In the genomic region with DNA sequence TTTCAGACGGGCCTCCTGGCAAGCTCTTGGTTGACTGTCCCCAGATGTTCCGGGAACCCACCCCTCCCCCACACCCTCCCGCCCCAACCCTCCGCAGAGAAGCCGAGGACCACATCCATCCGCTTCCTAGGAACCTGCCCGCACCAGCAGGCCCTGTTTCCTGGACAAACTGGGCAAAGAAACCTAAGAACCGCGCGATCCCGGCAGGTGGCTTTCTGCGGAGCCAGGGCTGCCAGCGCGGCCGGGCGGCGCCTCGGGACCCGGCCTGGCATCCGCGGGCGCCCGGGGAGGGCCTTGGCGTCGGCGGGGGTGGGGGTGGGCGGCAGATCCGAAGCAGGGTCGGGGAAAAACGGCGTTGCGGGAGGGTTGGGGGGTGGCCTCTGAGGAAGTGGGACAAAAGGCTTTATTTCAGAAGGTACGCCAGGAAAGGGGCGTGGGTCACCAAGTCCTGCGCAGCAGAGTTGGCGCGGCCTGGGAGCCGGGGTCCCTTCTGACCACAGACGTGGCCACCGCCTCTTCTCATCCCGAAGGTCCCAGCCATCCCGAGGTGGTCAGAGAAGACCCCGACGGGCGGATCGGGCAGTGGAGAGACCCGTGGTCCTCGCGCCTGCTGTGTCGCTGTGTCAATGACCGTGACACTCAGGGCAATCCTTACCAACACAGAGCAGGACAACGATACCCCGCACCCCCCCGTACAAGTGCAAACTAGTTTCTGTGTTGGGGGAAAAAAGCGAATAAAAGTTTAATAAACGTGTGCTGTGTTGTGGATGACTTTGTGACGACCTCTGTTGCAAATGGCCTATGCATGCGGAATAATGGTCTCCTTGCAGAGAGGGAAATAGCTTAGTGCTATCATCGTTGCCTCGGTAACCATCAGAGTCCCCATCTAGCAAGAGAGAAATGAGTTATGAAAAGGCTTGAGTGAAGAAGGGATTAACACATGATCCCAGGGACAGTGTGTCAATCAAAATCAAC, we compare ENCODE assay signal across 11 cellular contexts. TPM values are rescaled to one million over a fixed set of nuclear protein-coding genes. Genes with fewer than 3 reads are reported as not detected.
DNase-seq lines count a peak whose midpoint lies in the region; TF ChIP-seq lines count a peak whose summit lies in the region.
"Had no signal": no experiment of that assay in that cellular context is flagged by ENCODE, and none has a peak within 500 bp of the region (broad histone marks: within the 10 kb centered on the region; RNA-seq: fewer than 3 reads in every experiment).

No MANE protein-coding gene starts in this region.

- no peak for TF ChIP-seq CTCF in breast epithelium (IDR thresholded peaks at IDR 0.05)
- no peak for TF ChIP-seq CTCF in MCF 10A (IDR thresholded peaks at IDR 0.05; ENCODE audit: unreplicated experiment)
- TF ChIP-seq CTCF in stomach (IDR thresholded peaks at IDR 0.05): no peak
- no peak for TF ChIP-seq CTCF in prostate gland (IDR thresholded peaks at IDR 0.05)

- POLR2A ChIA-PET in MCF 10A (lab: Yijun Ruan, JAX): no interaction called here

- H3K9me3 Mint-ChIP-seq in MCF 10A (ENCODE audit: unreplicated experiment): no peaks in the 10 kb centered on the region

- intact Hi-C loops in breast epithelium (cut with DNase I; ENCODE audit: low total_unique reads): no loop called here
- intact Hi-C loops in MCF 10A (cut with micrococcal nuclease): no loop called here
- intact Hi-C loops in stomach (cut with DNase I; ENCODE audit: low total_unique reads): no loop called here
- intact Hi-C loops in prostate gland (cut with DNase I): no loop called here

- peaks cover 31% of the 10 kb centered on the region for H3K27me3 Mint-ChIP-seq in MCF 10A (ENCODE audit: insufficient read depth, unreplicated experiment)

- H3K27ac ChIP-seq in breast epithelium (no peak overlapping the region), iPS-20b (ENCODE audit: low read length) (no peak overlapping the region), stomach (no peak overlapping the region), prostate gland (no peak overlapping the region)
- H3K27ac ChIP-seq: sigmoid colon, upper lobe of right lung had no signal

- no peak for TF ChIP-seq EP300 in stomach (IDR thresholded peaks at IDR 0.05)

- no TSS peak for BruUV-seq in MCF 10A (replicated peaks; lab: Mats Ljungman, UMichigan)

- H3K27ac Mint-ChIP-seq in MCF 10A (ENCODE audit: low read depth, unreplicated experiment): no peak overlapping the region

- no peak for DNase-seq in breast epithelium (ENCODE audit: low spot score in 2 of 2)
- no peak for DNase-seq in MCF 10A (ENCODE audit: unreplicated experiment)
- peak; percentile 66 for DNase-seq in activated CD8-positive, alpha-beta memory T cell treated with anti-CD3 and anti-CD28 coated beads, Interleukin-2, amount 50 U/mL, for 48 hours
- DNase-seq in stomach: no peak
- DNase-seq in prostate gland (ENCODE audit: low spot score): no peak
- DNase-seq in GF-D8 (lab: John Stamatoyannopoulos, UW): no peak
- no peak for DNase-seq in NCI-H187 (lab: John Stamatoyannopoulos, UW)
- DNase-seq: upper lobe of right lung had no signal

- H3K36me3 Mint-ChIP-seq in MCF 10A (ENCODE audit: insufficient read depth, unreplicated experiment): no peaks in the 10 kb centered on the region

- TF ChIP-seq POLR2A in breast epithelium (IDR thresholded peaks at IDR 0.05) (no peak), stomach (IDR thresholded peaks at IDR 0.05) (no peak), prostate gland (IDR thresholded peaks at IDR 0.05) (no peak)

- H3K27me3 ChIP-seq in breast epithelium: peaks cover 11 to 65% of the 10 kb centered on the region in 2 donors
- peaks cover 98% of the 10 kb centered on the region for H3K27me3 ChIP-seq in iPS-20b (ENCODE audit: insufficient read depth, low read length)
- peaks cover 46 to 90% (median 87%) of the 10 kb centered on the region in 3 donors for H3K27me3 ChIP-seq in stomach
- peaks cover 30% of the 10 kb centered on the region for H3K27me3 ChIP-seq in prostate gland (replicated peaks; ENCODE audit: insufficient read depth)

- peaks cover 0 to 4% of the 10 kb centered on the region in 2 donors for H3K4me1 ChIP-seq in breast epithelium
- peaks cover 8% of the 10 kb centered on the region; the same call in 1 of the 2 replicates for H3K4me1 ChIP-seq in iPS-20b (ENCODE audit: insufficient read depth, low read length)
- peaks cover 24 to 44% (median 35%) of the 10 kb centered on the region in 4 donors for H3K4me1 ChIP-seq in stomach
- no peaks in the 10 kb centered on the region for H3K4me1 ChIP-seq in prostate gland (replicated peaks)

- 4 to 12% (median 5%) methylated on average over 27 to 60 of the region's 60 CpGs for WGBS in stomach, 5 donors
- WGBS in prostate gland: 11% methylated on average over 54 of the region's 60 CpGs

- CTCF ChIA-PET in MCF 10A (lab: Yijun Ruan, JAX): interaction anchor here (0.7 kb wide), 1 partner anchor 96 kb away, joined by 3 read pairs; no protein-coding TSS in a partner anchor

- no peaks in the 10 kb centered on the region for H3K9me3 ChIP-seq in breast epithelium
- peaks cover 8% of the 10 kb centered on the region; the same call in 1 of the 2 replicates for H3K9me3 ChIP-seq in iPS-20b (ENCODE audit: insufficient read depth, low read depth, low read length)
- peaks cover 0 to 8% (median 0%) of the 10 kb centered on the region in 4 donors for H3K9me3 ChIP-seq in stomach
- H3K9me3 ChIP-seq in prostate gland: no peaks in the 10 kb centered on the region
- H3K9me3 ChIP-seq: sigmoid colon, upper lobe of right lung had no signal

- peak overlapping the region in 2 of 3 donors; percentile 39 to 63 for H3K4me3 ChIP-seq in breast epithelium
- peak overlapping the region; percentile 49; the same call in 1 of the 2 replicates for H3K4me3 ChIP-seq in iPS-20b (ENCODE audit: low read length)
- peak overlapping the region; percentile 15 to 42 (median 22) for H3K4me3 ChIP-seq in stomach
- no peak overlapping the region for H3K4me3 ChIP-seq in prostate gland
- H3K4me3 ChIP-seq: upper lobe of right lung had no signal

- H3K4me1 Mint-ChIP-seq in MCF 10A (ENCODE audit: insufficient read depth, unreplicated experiment): no peaks in the 10 kb centered on the region

- H3K36me3 ChIP-seq in breast epithelium: no peaks in the 10 kb centered on the region
- H3K36me3 ChIP-seq in iPS-20b (ENCODE audit: insufficient read depth, low read depth, low read length): no peaks in the 10 kb centered on the region
- no peaks in the 10 kb centered on the region for H3K36me3 ChIP-seq in stomach
- H3K36me3 ChIP-seq in prostate gland: no peaks in the 10 kb centered on the region
- H3K36me3 ChIP-seq: sigmoid colon, upper lobe of right lung had no signal

- H3K4me3 Mint-ChIP-seq in MCF 10A (ENCODE audit: unreplicated experiment): no peak overlapping the region

- H3K9ac ChIP-seq in iPS-20b (ENCODE audit: low read depth, low read length): no peak overlapping the region

RNA-seq across cellular contexts. Expression of gene GATA3, which starts 19.5 kb away (rescaled TPM):
- total RNA-seq in breast epithelium (10 to 100 TPM in 2 of 3 donors, under 1 TPM in 1; 0.48 to 36.4 (median 28.2) TPM), MCF 10A (2022) (13.1 and 14.6 TPM in 2 replicates), stomach (1 to 10 TPM in 1 of 5 donors, under 1 TPM in 2, not detected in 2; 0.14 to 1.2 (median 0.18) TPM), prostate gland (10 to 100 TPM; 10.4 to 19.9 TPM)
- polyA plus RNA-seq in stomach: under 1 TPM; 0.12 to 0.46 (median 0.18) TPM
- total RNA-seq: fibroblast of villous mesenchyme, sigmoid colon had no signal

Comparison
In these comparisons a context has a peak if more than half of its experiments do, and no peak if none do; other contexts are left out.
1. H3K4me3 ChIP-seq: peak in breast epithelium (2 of 3), iPS-20b (single experiment) and stomach (4 of 4); none in prostate gland (0 of 2).